In genomic region chr3:149579838-149580542, GRCh38 we compare ENCODE assay signal across 9 cellular contexts.
DNase-seq lines count a peak whose midpoint lies in the region; ATAC-seq and TF ChIP-seq lines count a peak whose summit lies in the region.
"Had no signal": no experiment of that assay in that cellular context is flagged by ENCODE, and none has a peak within 500 bp of the region (broad histone marks: within the 10 kb centered on the region; RNA-seq: fewer than 3 reads in every experiment).

No MANE protein-coding gene starts in this region.

- no peak for TF ChIP-seq POLR2A in prostate gland (IDR thresholded peaks at IDR 0.05)

- H3K27me3 ChIP-seq in thoracic aorta (replicated peaks; ENCODE audit: insufficient read depth) = no peaks in the 10 kb centered on the region
- H3K27me3 ChIP-seq in right atrium auricular region = no peaks in the 10 kb centered on the region
- H3K27me3 ChIP-seq in prostate gland (replicated peaks; ENCODE audit: insufficient read depth) = no peaks in the 10 kb centered on the region

- H3K27me3 Mint-ChIP-seq in effector memory CD8-positive, alpha-beta T cell = peaks cover 20 to 25% of the 10 kb centered on the region in 2 donors

- no peak overlapping the region for H3K4me3 ChIP-seq in thoracic aorta
- no peak overlapping the region for H3K4me3 ChIP-seq in right atrium auricular region
- H3K4me3 ChIP-seq in prostate gland = no peak overlapping the region

- peak; percentile 78 to 92 for ATAC-seq in activated naive CD4-positive, alpha-beta T cell treated with anti-CD3 and anti-CD28 coated beads, Interleukin-2, amount 50 U/mL, for 72 hours
- ATAC-seq in effector memory CD8-positive, alpha-beta T cell (replicated peaks) = peak; percentile 56
- ATAC-seq in thoracic aorta (ENCODE audit: insufficient number of reproducible peaks, low FRiP score, low read depth) = no peak

- H3K9me3 Mint-ChIP-seq in activated naive CD4-positive, alpha-beta T cell treated with anti-CD3 and anti-CD28 coated beads, Interleukin-2, amount 50 U/mL, for 72 hours = no peaks in the 10 kb centered on the region
- H3K9me3 Mint-ChIP-seq in effector memory CD8-positive, alpha-beta T cell = no peaks in the 10 kb centered on the region
- H3K9me3 Mint-ChIP-seq: dendritic cell treated with granulocyte-macrophage colony-stimulating factor and Interleukin-4, amounts not matched to agents 40 ng/mL and 50 ng/mL, for 4 days had no signal

- intact Hi-C loops in prostate gland (cut with DNase I) = loop anchor here (5.0 kb wide), 1 partner anchor 77 kb away; the partner anchor contains the start of gene WWTR1

- H3K36me3 Mint-ChIP-seq in activated naive CD4-positive, alpha-beta T cell treated with anti-CD3 and anti-CD28 coated beads, Interleukin-2, amount 50 U/mL, for 72 hours = no peaks in the 10 kb centered on the region
- H3K36me3 Mint-ChIP-seq in effector memory CD8-positive, alpha-beta T cell (ENCODE audit: insufficient read depth) = no peaks in the 10 kb centered on the region

- TF ChIP-seq CTCF in thoracic aorta (IDR thresholded peaks at IDR 0.05) (no peak), right atrium auricular region (IDR thresholded peaks at IDR 0.05) (no peak), prostate gland (IDR thresholded peaks at IDR 0.05) (no peak)

- peak in 1 of 2 donors; percentile 24 for DNase-seq in activated naive CD4-positive, alpha-beta T cell treated with anti-CD3 and anti-CD28 coated beads, Interleukin-2, amount 50 U/mL, for 72 hours (ENCODE audit: low spot score in 2 of 2)
- DNase-seq in activated naive CD4-positive, alpha-beta T cell (lab: John Stamatoyannopoulos, UW) = no peak
- peak; percentile 99 for DNase-seq in HT1080 (ENCODE audit: low read depth)
- DNase-seq in effector memory CD8-positive, alpha-beta T cell = no peak
- no peak for DNase-seq in thoracic aorta (ENCODE audit: low spot score)
- DNase-seq in right atrium auricular region (ENCODE audit: low spot score) = no peak
- DNase-seq in prostate gland (ENCODE audit: low spot score) = no peak
- no peak for DNase-seq in globus pallidus (ENCODE audit: low spot score)

- H3K36me3 ChIP-seq in thoracic aorta (no peaks in the 10 kb centered on the region), right atrium auricular region (no peaks in the 10 kb centered on the region), prostate gland (no peaks in the 10 kb centered on the region)

- H3K9me3 ChIP-seq in thoracic aorta (no peaks in the 10 kb centered on the region), right atrium auricular region (no peaks in the 10 kb centered on the region), prostate gland (no peaks in the 10 kb centered on the region)

- H3K27ac Mint-ChIP-seq in activated naive CD4-positive, alpha-beta T cell treated with anti-CD3 and anti-CD28 coated beads, Interleukin-2, amount 50 U/mL, for 72 hours = peak overlapping the region in 1 of 2 donors; percentile 10
- no peak overlapping the region for H3K27ac Mint-ChIP-seq in effector memory CD8-positive, alpha-beta T cell
- H3K27ac Mint-ChIP-seq: dendritic cell treated with granulocyte-macrophage colony-stimulating factor and Interleukin-4, amounts not matched to agents 40 ng/mL and 50 ng/mL, for 4 days had no signal

- WGBS in prostate gland = 63% methylated on average over 4 of the region's 4 CpGs

- H3K4me1 ChIP-seq in thoracic aorta (ENCODE audit: control insufficient read depth in 1 of 2, low read depth in 2 of 2) = peaks cover 75 to 98% of the 10 kb centered on the region in 2 donors
- H3K4me1 ChIP-seq in right atrium auricular region = peaks cover 0 to 94% of the 10 kb centered on the region in 2 donors
- peaks cover 7% of the 10 kb centered on the region for H3K4me1 ChIP-seq in prostate gland (replicated peaks)

- H3K27ac ChIP-seq in thoracic aorta (peak overlapping the region; percentile 36 to 88), right atrium auricular region (peak overlapping the region in 1 of 2 donors; percentile 3), prostate gland (no peak overlapping the region)

- H3K4me3 Mint-ChIP-seq in effector memory CD8-positive, alpha-beta T cell = peak overlapping the region in 1 of 2 donors; percentile 0
- H3K4me3 Mint-ChIP-seq: dendritic cell treated with granulocyte-macrophage colony-stimulating factor and Interleukin-4, amounts not matched to agents 40 ng/mL and 50 ng/mL, for 4 days had no signal

- peaks cover 13 to 17% of the 10 kb centered on the region in 2 donors for H3K4me1 Mint-ChIP-seq in effector memory CD8-positive, alpha-beta T cell (ENCODE audit: low read depth in 2 of 2)

Comparison
In these comparisons a context has a peak if more than half of its experiments do, and no peak if none do; other contexts are left out.
1. H3K27ac ChIP-seq: peak in thoracic aorta (2 of 2); none in prostate gland (0 of 2).